ENCODE assay signal across 1 cellular context in the genomic region with DNA sequence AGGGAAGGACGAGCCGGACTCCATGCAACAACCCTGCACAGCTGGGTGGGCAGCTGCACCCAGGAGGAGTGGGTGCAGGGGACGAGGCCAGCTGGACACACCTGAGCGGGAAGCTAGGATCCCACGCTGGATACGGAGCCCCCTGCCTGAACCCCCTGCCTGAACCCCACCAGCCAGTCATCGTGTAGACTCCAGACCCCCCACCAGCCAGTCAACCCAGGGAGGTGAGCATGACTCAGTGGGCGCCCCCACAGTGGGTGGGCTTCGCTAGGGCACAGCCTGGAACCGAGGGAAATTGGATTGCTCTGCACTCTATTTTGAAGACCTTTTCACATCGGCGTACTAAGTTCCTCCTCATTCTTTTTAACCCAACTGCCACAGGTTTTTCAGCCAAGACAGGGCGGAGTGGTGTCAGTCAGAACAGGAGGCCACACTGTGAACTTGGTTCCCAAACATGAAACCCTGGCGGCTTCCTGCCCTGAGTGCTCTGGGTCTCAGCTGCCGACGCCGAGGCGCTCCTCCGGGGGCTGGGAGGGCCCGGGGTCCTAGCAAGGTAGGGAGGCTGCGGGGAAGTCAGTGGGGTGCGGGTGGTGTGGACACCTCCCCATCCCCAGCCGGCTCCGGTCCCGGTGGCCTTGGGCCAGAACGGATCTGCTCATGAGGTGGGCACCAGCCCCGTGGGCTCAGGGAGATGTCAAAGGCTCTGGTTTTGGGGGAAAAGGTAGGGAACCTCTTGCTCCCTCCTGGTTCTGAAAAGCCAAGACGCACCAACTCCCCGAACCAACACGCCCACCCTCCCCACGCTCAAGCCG.
TF ChIP-seq lines count a peak whose summit lies in the region.

No MANE protein-coding gene starts in this region.

TF ChIP-seq in GM12878, 131 proteins besides CTCF, POLR2A, EP300 and RAD21:
- TF ChIP-seq, protein P1, sequence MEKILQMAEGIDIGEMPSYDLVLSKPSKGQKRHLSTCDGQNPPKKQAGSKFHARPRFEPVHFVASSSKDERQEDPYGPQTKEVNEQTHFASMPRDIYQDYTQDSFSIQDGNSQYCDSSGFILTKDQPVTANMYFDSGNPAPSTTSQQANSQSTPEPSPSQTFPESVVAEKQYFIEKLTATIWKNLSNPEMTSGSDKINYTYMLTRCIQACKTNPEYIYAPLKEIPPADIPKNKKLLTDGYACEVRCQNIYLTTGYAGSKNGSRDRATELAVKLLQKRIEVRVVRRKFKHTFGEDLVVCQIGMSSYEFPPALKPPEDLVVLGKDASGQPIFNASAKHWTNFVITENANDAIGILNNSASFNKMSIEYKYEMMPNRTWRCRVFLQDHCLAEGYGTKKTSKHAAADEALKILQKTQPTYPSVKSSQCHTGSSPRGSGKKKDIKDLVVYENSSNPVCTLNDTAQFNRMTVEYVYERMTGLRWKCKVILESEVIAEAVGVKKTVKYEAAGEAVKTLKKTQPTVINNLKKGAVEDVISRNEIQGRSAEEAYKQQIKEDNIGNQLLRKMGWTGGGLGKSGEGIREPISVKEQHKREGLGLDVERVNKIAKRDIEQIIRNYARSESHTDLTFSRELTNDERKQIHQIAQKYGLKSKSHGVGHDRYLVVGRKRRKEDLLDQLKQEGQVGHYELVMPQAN (conservative IDR thresholded peaks at IDR 0.05), result no peak
- no peak for TF ChIP-seq POLR2AphosphoS2 (IDR thresholded peaks at IDR 0.05; ENCODE audit: low read depth, low read length)
- TF ChIP-seq CHD1 (IDR thresholded peaks at IDR 0.05; ENCODE audit: low read depth, low read length), result no peak
- TF ChIP-seq GABPA (IDR thresholded peaks at IDR 0.05; ENCODE audit: low read depth), result no peak
- TF ChIP-seq, protein P2, sequence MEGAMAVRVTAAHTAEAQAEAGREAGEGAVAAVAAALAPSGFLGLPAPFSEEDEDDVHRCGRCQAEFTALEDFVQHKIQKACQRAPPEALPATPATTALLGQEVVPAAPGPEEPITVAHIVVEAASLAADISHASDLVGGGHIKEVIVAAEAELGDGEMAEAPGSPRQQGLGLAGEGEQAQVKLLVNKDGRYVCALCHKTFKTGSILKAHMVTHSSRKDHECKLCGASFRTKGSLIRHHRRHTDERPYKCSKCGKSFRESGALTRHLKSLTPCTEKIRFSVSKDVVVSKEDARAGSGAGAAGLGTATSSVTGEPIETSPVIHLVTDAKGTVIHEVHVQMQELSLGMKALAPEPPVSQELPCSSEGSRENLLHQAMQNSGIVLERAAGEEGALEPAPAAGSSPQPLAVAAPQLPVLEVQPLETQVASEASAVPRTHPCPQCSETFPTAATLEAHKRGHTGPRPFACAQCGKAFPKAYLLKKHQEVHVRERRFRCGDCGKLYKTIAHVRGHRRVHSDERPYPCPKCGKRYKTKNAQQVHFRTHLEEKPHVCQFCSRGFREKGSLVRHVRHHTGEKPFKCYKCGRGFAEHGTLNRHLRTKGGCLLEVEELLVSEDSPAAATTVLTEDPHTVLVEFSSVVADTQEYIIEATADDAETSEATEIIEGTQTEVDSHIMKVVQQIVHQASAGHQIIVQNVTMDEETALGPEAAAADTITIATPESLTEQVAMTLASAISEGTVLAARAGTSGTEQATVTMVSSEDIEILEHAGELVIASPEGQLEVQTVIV (IDR thresholded peaks at IDR 0.05; ENCODE audit: borderline replicate concordance, partially characterized antibody), result no peak
- TF ChIP-seq NRF1 (conservative IDR thresholded peaks at IDR 0.05; ENCODE audit: low read depth, low read length), result no peak
- no peak for TF ChIP-seq ZSCAN29 (IDR thresholded peaks at IDR 0.05)
- TF ChIP-seq HDAC6 (IDR thresholded peaks at IDR 0.05; ENCODE audit: unreplicated experiment), result no peak
- no peak for TF ChIP-seq SPI1 (IDR thresholded peaks at IDR 0.05; ENCODE audit: borderline replicate concordance, insufficient read depth, low read depth, low read length)
- no peak for TF ChIP-seq CBX3 (IDR thresholded peaks at IDR 0.05; ENCODE audit: borderline replicate concordance, low read depth)
- TF ChIP-seq IRF4 (IDR thresholded peaks at IDR 0.05; ENCODE audit: low read depth, low read length), result no peak
- TF ChIP-seq, protein P3, sequence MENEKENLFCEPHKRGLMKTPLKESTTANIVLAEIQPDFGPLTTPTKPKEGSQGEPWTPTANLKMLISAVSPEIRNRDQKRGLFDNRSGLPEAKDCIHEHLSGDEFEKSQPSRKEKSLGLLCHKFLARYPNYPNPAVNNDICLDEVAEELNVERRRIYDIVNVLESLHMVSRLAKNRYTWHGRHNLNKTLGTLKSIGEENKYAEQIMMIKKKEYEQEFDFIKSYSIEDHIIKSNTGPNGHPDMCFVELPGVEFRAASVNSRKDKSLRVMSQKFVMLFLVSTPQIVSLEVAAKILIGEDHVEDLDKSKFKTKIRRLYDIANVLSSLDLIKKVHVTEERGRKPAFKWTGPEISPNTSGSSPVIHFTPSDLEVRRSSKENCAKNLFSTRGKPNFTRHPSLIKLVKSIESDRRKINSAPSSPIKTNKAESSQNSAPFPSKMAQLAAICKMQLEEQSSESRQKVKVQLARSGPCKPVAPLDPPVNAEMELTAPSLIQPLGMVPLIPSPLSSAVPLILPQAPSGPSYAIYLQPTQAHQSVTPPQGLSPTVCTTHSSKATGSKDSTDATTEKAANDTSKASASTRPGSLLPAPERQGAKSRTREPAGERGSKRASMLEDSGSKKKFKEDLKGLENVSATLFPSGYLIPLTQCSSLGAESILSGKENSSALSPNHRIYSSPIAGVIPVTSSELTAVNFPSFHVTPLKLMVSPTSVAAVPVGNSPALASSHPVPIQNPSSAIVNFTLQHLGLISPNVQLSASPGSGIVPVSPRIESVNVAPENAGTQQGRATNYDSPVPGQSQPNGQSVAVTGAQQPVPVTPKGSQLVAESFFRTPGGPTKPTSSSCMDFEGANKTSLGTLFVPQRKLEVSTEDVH (IDR thresholded peaks at IDR 0.05; ENCODE audit: low read depth, partially characterized antibody), result no peak
- TF ChIP-seq ETV6 (conservative IDR thresholded peaks at IDR 0.05 in 1 of 2, IDR thresholded peaks at IDR 0.05 in 1 of 2; ENCODE audit: borderline replicate concordance in 1 of 2, low read depth in 1 of 2), result no peak
- TF ChIP-seq, protein P4, sequence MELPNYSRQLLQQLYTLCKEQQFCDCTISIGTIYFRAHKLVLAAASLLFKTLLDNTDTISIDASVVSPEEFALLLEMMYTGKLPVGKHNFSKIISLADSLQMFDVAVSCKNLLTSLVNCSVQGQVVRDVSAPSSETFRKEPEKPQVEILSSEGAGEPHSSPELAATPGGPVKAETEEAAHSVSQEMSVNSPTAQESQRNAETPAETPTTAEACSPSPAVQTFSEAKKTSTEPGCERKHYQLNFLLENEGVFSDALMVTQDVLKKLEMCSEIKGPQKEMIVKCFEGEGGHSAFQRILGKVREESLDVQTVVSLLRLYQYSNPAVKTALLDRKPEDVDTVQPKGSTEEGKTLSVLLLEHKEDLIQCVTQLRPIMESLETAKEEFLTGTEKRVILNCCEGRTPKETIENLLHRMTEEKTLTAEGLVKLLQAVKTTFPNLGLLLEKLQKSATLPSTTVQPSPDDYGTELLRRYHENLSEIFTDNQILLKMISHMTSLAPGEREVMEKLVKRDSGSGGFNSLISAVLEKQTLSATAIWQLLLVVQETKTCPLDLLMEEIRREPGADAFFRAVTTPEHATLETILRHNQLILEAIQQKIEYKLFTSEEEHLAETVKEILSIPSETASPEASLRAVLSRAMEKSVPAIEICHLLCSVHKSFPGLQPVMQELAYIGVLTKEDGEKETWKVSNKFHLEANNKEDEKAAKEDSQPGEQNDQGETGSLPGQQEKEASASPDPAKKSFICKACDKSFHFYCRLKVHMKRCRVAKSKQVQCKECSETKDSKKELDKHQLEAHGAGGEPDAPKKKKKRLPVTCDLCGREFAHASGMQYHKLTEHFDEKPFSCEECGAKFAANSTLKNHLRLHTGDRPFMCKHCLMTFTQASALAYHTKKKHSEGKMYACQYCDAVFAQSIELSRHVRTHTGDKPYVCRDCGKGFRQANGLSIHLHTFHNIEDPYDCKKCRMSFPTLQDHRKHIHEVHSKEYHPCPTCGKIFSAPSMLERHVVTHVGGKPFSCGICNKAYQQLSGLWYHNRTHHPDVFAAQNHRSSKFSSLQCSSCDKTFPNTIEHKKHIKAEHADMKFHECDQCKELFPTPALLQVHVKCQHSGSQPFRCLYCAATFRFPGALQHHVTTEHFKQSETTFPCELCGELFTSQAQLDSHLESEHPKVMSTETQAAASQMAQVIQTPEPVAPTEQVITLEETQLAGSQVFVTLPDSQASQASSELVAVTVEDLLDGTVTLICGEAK (IDR thresholded peaks at IDR 0.05; ENCODE audit: borderline replicate concordance), result no peak
- TF ChIP-seq ZNF274 (IDR thresholded peaks at IDR 0.05; ENCODE audit: insufficient read depth, insufficient read length), result no peak
- TF ChIP-seq TAF1 (IDR thresholded peaks at IDR 0.05; ENCODE audit: borderline replicate concordance, low read depth, low read length), result no peak
